In genomic region chr10:113454341-113455061, GRCh38 we compare ENCODE assay signal across 8 cellular contexts.
A peak's percentile ranks its signal among the peaks of the same experiment; 100 is the strongest.
DNase-seq lines count a peak whose midpoint lies in the region; TF ChIP-seq lines count a peak whose summit lies in the region.

No MANE protein-coding gene starts in this region.

- H3K36me3 ChIP-seq in SK-N-SH (replicated peaks in 1 of 2; ENCODE audit: control insufficient read depth in 1 of 2, insufficient read depth in 2 of 2, low read length in 1 of 2) = no peaks in the 10 kb centered on the region

- TF ChIP-seq RAD21 in SK-N-SH (IDR thresholded peaks at IDR 0.05; ENCODE audit: low read length) = peak; percentile 66

- H3K27ac Mint-ChIP-seq in activated T-helper 2 cell treated with anti-CD3 and anti-CD28 coated beads, Interferon-gamma antibody, Interleukin-2, Interleukin-4, amounts not matched to agents 10 μg/mL and 5 μg/mL and 100 μg/mL, durations not matched to agents 14 hours and 24 hours and 36 hours = no peak overlapping the region

- no peaks in the 10 kb centered on the region for H3K9me3 ChIP-seq in SK-N-SH

- peaks cover 0 to 6% of the 10 kb centered on the region in 2 experiments; a peak in 1 of 4 replicates for H3K4me1 ChIP-seq in SK-N-SH (ENCODE audit: control insufficient read depth in 1 of 2, insufficient read depth in 2 of 2, low read depth in 1 of 2, low read length in 1 of 2)

- intact Hi-C loops in activated T-helper 2 cell treated with anti-CD3 and anti-CD28 coated beads, Interferon-gamma antibody, Interleukin-2, Interleukin-4, amounts not matched to agents 10 μg/mL and 5 μg/mL and 100 μg/mL, durations not matched to agents 14 hours and 24 hours and 36 hours (cut with micrococcal nuclease) = no loop called here

- H3K27me3 ChIP-seq in SK-N-SH (ENCODE audit: insufficient read depth) = no peaks in the 10 kb centered on the region

- TF ChIP-seq EP300 in SK-N-SH (IDR thresholded peaks at IDR 0.05; ENCODE audit: borderline replicate concordance in 1 of 2, low read depth in 1 of 2, low read length in 1 of 2) = no peak

- peaks cover 3% of the 10 kb centered on the region for H3K27me3 Mint-ChIP-seq in activated T-helper 2 cell treated with anti-CD3 and anti-CD28 coated beads, Interferon-gamma antibody, Interleukin-2, Interleukin-4, amounts not matched to agents 10 μg/mL and 5 μg/mL and 100 μg/mL, durations not matched to agents 14 hours and 24 hours and 36 hours (ENCODE audit: low read depth)

- H2AFZ ChIP-seq in SK-N-SH (ENCODE audit: low read depth) = 0 out of 2 replicates have a peak overlapping the region, but pooled peaks have one; percentile 63

- H3K4me2 ChIP-seq in SK-N-SH = no peak overlapping the region; the same call in 1 of the 2 replicates

- no peaks in the 10 kb centered on the region for H4K20me1 ChIP-seq in SK-N-SH (ENCODE audit: insufficient read depth)

- no peak overlapping the region for H3K4me3 Mint-ChIP-seq in activated T-helper 2 cell treated with anti-CD3 and anti-CD28 coated beads, Interferon-gamma antibody, Interleukin-2, Interleukin-4, amounts not matched to agents 10 μg/mL and 5 μg/mL and 100 μg/mL, durations not matched to agents 14 hours and 24 hours and 36 hours (ENCODE audit: low read depth)

- CTCF ChIA-PET in SK-N-SH (lab: Yijun Ruan, JAX) = interaction anchor here (0.7 to 4.5 kb wide), 25 partner anchors 9 to 982 kb away, joined by 3 to 26 read pairs (median 3); no protein-coding TSS in a partner anchor

- H3K79me2 ChIP-seq in SK-N-SH (ENCODE audit: insufficient read depth) = no peaks in the 10 kb centered on the region

- no peak overlapping the region for H3K27ac ChIP-seq in SK-N-SH (ENCODE audit: low read depth in 2 of 2, low read length in 1 of 2)

- POLR2A ChIA-PET in SK-N-SH (lab: Yijun Ruan, JAX) = no interaction called here

- H3K36me3 Mint-ChIP-seq in activated T-helper 2 cell treated with anti-CD3 and anti-CD28 coated beads, Interferon-gamma antibody, Interleukin-2, Interleukin-4, amounts not matched to agents 10 μg/mL and 5 μg/mL and 100 μg/mL, durations not matched to agents 14 hours and 24 hours and 36 hours (ENCODE audit: low read depth) = no peaks in the 10 kb centered on the region

- no peak overlapping the region for H3K9ac ChIP-seq in SK-N-SH

- TF ChIP-seq CTCF in SK-N-SH (IDR thresholded peaks at IDR 0.05) (peak; percentile 75), fibroblast of pulmonary artery (IDR thresholded peaks at IDR 0.05; ENCODE audit: low read length, missing control alignments) (peak; percentile 67)

- no peaks in the 10 kb centered on the region for H3F3A ChIP-seq in SK-N-SH (replicated peaks; ENCODE audit: insufficient read depth)

- H3K4me1 Mint-ChIP-seq in activated T-helper 2 cell treated with anti-CD3 and anti-CD28 coated beads, Interferon-gamma antibody, Interleukin-2, Interleukin-4, amounts not matched to agents 10 μg/mL and 5 μg/mL and 100 μg/mL, durations not matched to agents 14 hours and 24 hours and 36 hours (ENCODE audit: low read depth) = no peaks in the 10 kb centered on the region

- no peaks in the 10 kb centered on the region for H3K9me2 ChIP-seq in SK-N-SH

- 19% methylated on average over 9 of the region's 15 CpGs for WGBS in SK-N-SH (ENCODE audit: low lambda C conversion rate)

- no peaks in the 10 kb centered on the region for H3K9me3 Mint-ChIP-seq in activated T-helper 2 cell treated with anti-CD3 and anti-CD28 coated beads, Interferon-gamma antibody, Interleukin-2, Interleukin-4, amounts not matched to agents 10 μg/mL and 5 μg/mL and 100 μg/mL, durations not matched to agents 14 hours and 24 hours and 36 hours

- H3K4me3 ChIP-seq in SK-N-SH (ENCODE audit: low read depth in 2 of 2, low read length in 1 of 2) (peak overlapping the region in 1 of 2 experiments; percentile 22; a peak in 2 of 4 replicates), fibroblast of pulmonary artery (replicated peaks; ENCODE audit: low read depth, low read length) (no peak overlapping the region)

- DNase-seq in DMS114 treated with DMSO at 0.1 percent for 48 hours (lab: John Stamatoyannopoulos, UW; ENCODE audit: unreplicated experiment) (peak; percentile 13), H4 (ENCODE audit: low spot score) (peak; percentile 21), SK-N-SH (peak; percentile 69), fibroblast of pulmonary artery (ENCODE audit: low read depth) (peak; percentile 42), nucleus accumbens (lab: John Stamatoyannopoulos, UW) (peak in 34 of 56 donors; percentile 2 to 62 (median 16)), GM19238 (ENCODE audit: insufficient read length, low spot score) (no peak), cortex of kidney (lab: John Stamatoyannopoulos, UW) (no peak)
- no peak for DNase-seq in activated T-helper 2 cell treated with anti-CD3 and anti-CD28 coated beads, Interferon-gamma antibody, Interleukin-2, Interleukin-4, amounts not matched to agents 10 μg/mL and 5 μg/mL and 100 μg/mL, durations not matched to agents 14 hours and 24 hours and 36 hours (ENCODE audit: low spot score)

TF ChIP-seq in SK-N-SH, 30 proteins besides CTCF, POLR2A, EP300 and RAD21:
- TF ChIP-seq SMC3 (IDR thresholded peaks at IDR 0.05; ENCODE audit: low read depth, low read length) (peak; percentile 66), RFX5 (IDR thresholded peaks at IDR 0.05; ENCODE audit: low read length) (no peak), NFIC (IDR thresholded peaks at IDR 0.05; ENCODE audit: borderline replicate concordance) (0 out of 2 replicates have a peak, but pooled peaks have one; percentile 6)

Comparison
In these comparisons a context has a peak if more than half of its experiments do, and no peak if none do; other contexts are left out.
1. DNase-seq: peak in DMS114 treated with DMSO at 0.1 percent for 48 hours (single experiment), H4 (single experiment), SK-N-SH (single experiment), fibroblast of pulmonary artery (single experiment) and nucleus accumbens (34 of 56); none in activated T-helper 2 cell treated with anti-CD3 and anti-CD28 coated beads, Interferon-gamma antibody, Interleukin-2, Interleukin-4, amounts not matched to agents 10 μg/mL and 5 μg/mL and 100 μg/mL, durations not matched to agents 14 hours and 24 hours and 36 hours (single experiment), GM19238 (single experiment) and cortex of kidney (single experiment).